In the genomic region with DNA sequence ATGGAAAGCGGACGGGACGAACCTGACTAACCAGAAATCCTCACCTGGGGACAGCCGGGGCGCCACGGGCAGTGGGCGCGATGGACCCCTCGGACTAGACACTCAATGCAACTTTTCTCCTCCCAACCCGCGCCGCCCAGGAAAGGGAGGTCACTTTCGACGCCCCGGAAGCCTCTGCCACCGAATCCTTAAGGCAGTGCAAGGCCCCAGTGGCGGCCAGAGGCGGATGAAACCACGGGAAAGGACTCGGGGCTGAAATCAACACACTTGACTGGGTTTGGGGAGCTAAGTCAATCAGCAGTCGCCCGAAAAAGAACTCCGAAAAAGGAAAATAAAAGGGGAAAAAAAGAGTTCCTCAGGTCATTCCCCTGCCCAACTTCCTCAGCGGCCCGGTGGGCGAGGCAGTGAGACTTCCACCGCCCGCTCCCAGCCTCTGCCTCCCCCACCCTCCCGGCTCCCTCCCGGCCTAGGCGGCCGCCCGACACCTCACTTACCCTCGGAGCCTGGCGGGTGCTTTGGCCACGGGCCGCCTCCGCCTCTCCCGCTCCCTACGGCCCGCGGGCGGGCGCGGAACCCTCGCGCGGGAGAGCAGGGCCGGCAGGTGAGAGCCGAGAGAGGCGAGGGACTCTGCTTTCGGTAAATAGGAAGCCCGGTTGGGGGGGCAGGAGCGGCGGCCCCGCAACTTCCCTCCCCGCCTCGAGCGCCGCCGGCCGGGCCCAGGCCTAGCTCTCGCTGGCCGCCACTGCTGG, we compare ENCODE assay signal across 8 cellular contexts. TPM values are rescaled to one million over a fixed set of nuclear protein-coding genes. Genes with fewer than 3 reads are reported as not detected.
DNase-seq lines count a peak whose midpoint lies in the region; ATAC-seq and TF ChIP-seq lines count a peak whose summit lies in the region.

No MANE protein-coding gene starts in this region.

- no peaks in the 10 kb centered on the region for H3K27me3 ChIP-seq in ACC112 (ENCODE audit: insufficient read depth, low read length)
- no peaks in the 10 kb centered on the region for H3K27me3 ChIP-seq in PC-3 (ENCODE audit: low read length)

- H3F3A ChIP-seq in PC-3 (ENCODE audit: low read length, unreplicated experiment) = no peaks in the 10 kb centered on the region

- H3K4me3 ChIP-seq in ACC112 (ENCODE audit: low read depth, low read length) = peak overlapping the region; percentile 94
- peak overlapping the region; percentile 96 for H3K4me3 ChIP-seq in PC-3 (ENCODE audit: low read length)

- H3K9me3 ChIP-seq in PC-3 (ENCODE audit: low read length) = no peaks in the 10 kb centered on the region

- H3K9me3 Mint-ChIP-seq in activated naive CD4-positive, alpha-beta T cell treated with anti-CD3 and anti-CD28 coated beads for 36 hours = no peaks in the 10 kb centered on the region
- no peaks in the 10 kb centered on the region for H3K9me3 Mint-ChIP-seq in osteocyte (ENCODE audit: unreplicated experiment)

- POLR2A ChIA-PET in PC-3 (lab: Charles Lee; ENCODE audit: unreplicated experiment) = no interaction called here

- H3K27ac ChIP-seq in ACC112 (ENCODE audit: low read depth, low read length) (peak overlapping the region; percentile 70), PC-3 (ENCODE audit: low read length) (peak overlapping the region; percentile 50)

- intact Hi-C loops in PC-3 (cut with micrococcal nuclease) = loop anchor here (1.0 to 5.0 kb wide), 3 partner anchors 121 to 166 kb away; no protein-coding TSS in a partner anchor
- intact Hi-C loops in activated naive CD4-positive, alpha-beta T cell treated with anti-CD3 and anti-CD28 coated beads for 36 hours (cut with micrococcal nuclease) = loop anchor here (1.0 to 5.0 kb wide), 5 partner anchors 16 to 451 kb away; no protein-coding TSS in a partner anchor

- peak; percentile 44 for DNase-seq in PC-3
- peak; percentile 63 for DNase-seq in activated naive CD4-positive, alpha-beta T cell treated with anti-CD3 and anti-CD28 coated beads for 36 hours
- peak; percentile 73 for DNase-seq in germinal center (ENCODE audit: low spot score)
- peak; percentile 86 for DNase-seq in osteocyte (ENCODE audit: extremely low spot score, unreplicated experiment)
- DNase-seq in GOT3 (lab: John Stamatoyannopoulos, UW) = no peak

- peaks cover 42% of the 10 kb centered on the region for H3K4me1 ChIP-seq in ACC112 (ENCODE audit: control insufficient read depth, insufficient read depth, low read length, unreplicated experiment)
- H3K4me1 ChIP-seq in PC-3 (ENCODE audit: insufficient read depth, low read length) = peaks cover 18% of the 10 kb centered on the region

- TF ChIP-seq CTCF in PC-3 (conservative IDR thresholded peaks at IDR 0.05; ENCODE audit: low read depth, low read length) (no peak), osteocyte (IDR thresholded peaks at IDR 0.05) (no peak)

- CTCF ChIA-PET in PC-3 (lab: Charles Lee) = interaction anchor here (1.0 kb wide), 1 partner anchor 163 kb away, joined by 9 read pairs; no protein-coding TSS in a partner anchor
- CTCF ChIA-PET in activated naive CD4-positive, alpha-beta T cell treated with anti-CD3 and anti-CD28 coated beads for 36 hours (lab: Charles Lee) = interaction anchor here (1.6 to 2.3 kb wide), 2 partner anchors 64 to 121 kb away, joined by 6 to 14 read pairs; no protein-coding TSS in a partner anchor

- H4K20me1 ChIP-seq in PC-3 (ENCODE audit: low read length) = peaks cover 18% of the 10 kb centered on the region

- H3K4me2 ChIP-seq in PC-3 (ENCODE audit: low read length) = peak overlapping the region; percentile 93

- H3K9me2 ChIP-seq in PC-3 (replicated peaks; ENCODE audit: low read length) = no peaks in the 10 kb centered on the region

- H3K9ac ChIP-seq in PC-3 (ENCODE audit: low read length) = peak overlapping the region; percentile 98

- peak; percentile 32 for ATAC-seq in GM18511 (IDR thresholded peaks at IDR 0.05; ENCODE audit: unreplicated experiment)
- ATAC-seq in HG02943 (IDR thresholded peaks at IDR 0.05; ENCODE audit: low read depth, unreplicated experiment) = peak; percentile 11
- ATAC-seq in PC-3 = peak; percentile 47

- BruUV-seq in PC-3 (replicated peaks; lab: Mats Ljungman, UMichigan) = TSS peak; percentile 25

- H3K27ac Mint-ChIP-seq in activated naive CD4-positive, alpha-beta T cell treated with anti-CD3 and anti-CD28 coated beads for 36 hours = peak overlapping the region; percentile 87
- peak overlapping the region; percentile 94 for H3K27ac Mint-ChIP-seq in osteocyte (ENCODE audit: unreplicated experiment)

- peak overlapping the region; percentile 53 for H2AFZ ChIP-seq in ACC112 (ENCODE audit: low read length, unreplicated experiment)
- H2AFZ ChIP-seq in PC-3 (ENCODE audit: low read length) = peak overlapping the region; percentile 93

- peaks cover 88% of the 10 kb centered on the region for H3K79me2 ChIP-seq in ACC112 (ENCODE audit: control insufficient read depth, insufficient read depth, low read length, unreplicated experiment)
- peaks cover 86% of the 10 kb centered on the region for H3K79me2 ChIP-seq in PC-3 (ENCODE audit: low read length)

- peaks cover 66% of the 10 kb centered on the region for H3K4me1 Mint-ChIP-seq in activated naive CD4-positive, alpha-beta T cell treated with anti-CD3 and anti-CD28 coated beads for 36 hours (ENCODE audit: low read depth)
- peaks cover 54% of the 10 kb centered on the region for H3K4me1 Mint-ChIP-seq in osteocyte (ENCODE audit: unreplicated experiment)

- peak overlapping the region; percentile 99 for H3K4me3 Mint-ChIP-seq in activated naive CD4-positive, alpha-beta T cell treated with anti-CD3 and anti-CD28 coated beads for 36 hours
- peak overlapping the region; percentile 96 for H3K4me3 Mint-ChIP-seq in osteocyte (ENCODE audit: unreplicated experiment)

- peaks cover 16% of the 10 kb centered on the region for H3K36me3 Mint-ChIP-seq in activated naive CD4-positive, alpha-beta T cell treated with anti-CD3 and anti-CD28 coated beads for 36 hours (ENCODE audit: low read depth)
- peaks cover 16% of the 10 kb centered on the region for H3K36me3 Mint-ChIP-seq in osteocyte (ENCODE audit: unreplicated experiment)

- H3K36me3 ChIP-seq in ACC112 (ENCODE audit: insufficient read depth, low read length) (peaks cover 10% of the 10 kb centered on the region; the same call in 1 of the 2 replicates), PC-3 (ENCODE audit: low read depth, low read length) (peaks cover 4% of the 10 kb centered on the region)

- H3K27me3 Mint-ChIP-seq in activated naive CD4-positive, alpha-beta T cell treated with anti-CD3 and anti-CD28 coated beads for 36 hours (ENCODE audit: low read depth) = no peaks in the 10 kb centered on the region
- H3K27me3 Mint-ChIP-seq in osteocyte (ENCODE audit: unreplicated experiment) = no peaks in the 10 kb centered on the region

RNA-seq across cellular contexts. Expression of a gene that starts 0.5 kb away (rescaled TPM):
- total RNA-seq in PC-3 (2014; rRNA removed) (24.5 and 26.0 TPM in 2 replicates), osteocyte (29.3 and 32.6 TPM in 2 replicates)
- total RNA-seq in activated naive CD4-positive, alpha-beta T cell treated with anti-CD3 and anti-CD28 coated beads for 36 hours = 10 to 100 TPM; 30.2 to 33.5 TPM
